ENCODE assay signal across 1 cellular context in the genomic region with DNA sequence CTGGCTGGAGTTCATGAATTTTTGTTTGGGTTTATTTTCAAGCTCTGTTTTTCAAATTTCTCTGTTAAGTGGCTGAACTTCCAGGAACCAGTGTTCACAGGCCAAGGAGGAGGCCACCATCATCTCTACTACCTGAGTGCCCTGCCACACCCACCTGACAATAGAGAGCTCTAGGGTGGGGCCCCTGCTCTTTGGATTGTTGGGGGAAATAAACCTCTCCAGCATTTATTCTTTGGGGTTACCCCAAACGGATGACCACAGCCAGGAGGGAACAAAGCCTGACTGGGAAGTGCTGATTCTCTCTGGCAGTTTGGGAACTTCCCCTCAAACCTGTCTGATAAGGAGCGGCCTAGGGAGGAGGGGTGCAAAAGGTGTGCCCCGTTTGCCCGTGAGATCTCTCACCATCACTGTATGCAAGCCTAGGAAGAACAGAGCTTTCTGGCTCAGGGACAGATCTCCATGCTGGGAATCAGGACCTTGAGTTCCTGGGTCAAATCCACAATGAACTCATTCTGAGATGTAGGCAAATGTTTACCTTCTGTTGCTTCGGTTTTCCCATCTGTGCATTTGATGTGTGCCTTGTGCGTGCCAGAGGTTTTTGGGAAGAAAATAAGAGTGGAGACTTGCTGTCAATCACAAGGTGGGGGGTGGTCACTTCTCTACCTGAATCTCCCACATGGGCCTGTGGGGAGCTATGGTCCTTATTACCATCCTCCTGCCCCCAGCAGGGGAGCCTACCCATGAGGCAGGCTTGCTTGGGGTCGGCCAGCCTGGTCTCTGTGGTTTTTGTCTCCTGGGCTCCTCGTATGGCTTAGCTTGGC.
TF ChIP-seq lines count a peak whose summit lies in the region.

No MANE protein-coding gene starts in this region.

TF ChIP-seq in liver, 16 proteins besides CTCF, POLR2A, EP300 and RAD21 (continued from another document):
- TF ChIP-seq, protein P1, sequence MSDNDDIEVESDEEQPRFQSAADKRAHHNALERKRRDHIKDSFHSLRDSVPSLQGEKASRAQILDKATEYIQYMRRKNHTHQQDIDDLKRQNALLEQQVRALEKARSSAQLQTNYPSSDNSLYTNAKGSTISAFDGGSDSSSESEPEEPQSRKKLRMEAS (IDR thresholded peaks at IDR 0.05), result no peak
